In genomic region chr1:109621402-109622101, GRCh38 we compare ENCODE assay signal across 9 cellular contexts. TPM values are rescaled to one million over a fixed set of nuclear protein-coding genes. Genes with fewer than 3 reads are reported as not detected.
DNase-seq lines count a peak whose midpoint lies in the region; TF ChIP-seq lines count a peak whose summit lies in the region.
"Had no signal": no experiment of that assay in that cellular context is flagged by ENCODE, and none has a peak within 500 bp of the region (broad histone marks: within the 10 kb centered on the region; RNA-seq: fewer than 3 reads in every experiment).

No MANE protein-coding gene starts in this region.

- H3F3A ChIP-seq in SU-DHL-6 (ENCODE audit: insufficient read depth): peaks cover 17% of the 10 kb centered on the region

- peaks cover 33 to 85% (median 34%) of the 10 kb centered on the region in 3 donors for H3K4me1 ChIP-seq in esophagus squamous epithelium
- H3K4me1 ChIP-seq in sigmoid colon: peaks cover 0 to 60% (median 45%) of the 10 kb centered on the region in 4 donors

- no peak overlapping the region for H2AFZ ChIP-seq in SU-DHL-6 (ENCODE audit: low read depth, low read length, severe bottlenecking)

- peak overlapping the region; percentile 27 for H3K27ac ChIP-seq in SU-DHL-6 (ENCODE audit: low read depth, low read length)
- H3K27ac ChIP-seq in esophagus squamous epithelium: peak overlapping the region; percentile 78 to 86 (median 83)
- H3K27ac ChIP-seq in sigmoid colon: peak overlapping the region; percentile 75 to 83 (median 80)

- DNase-seq in esophagus squamous epithelium (lab: John Stamatoyannopoulos, UW) (no peak), sigmoid colon (no peak), NCI-H187 (lab: John Stamatoyannopoulos, UW) (no peak), NCI-H1092 treated with DMSO at 0.1 percent for 48 hours (lab: John Stamatoyannopoulos, UW) (no peak)
- DNase-seq in stimulated activated CD4-positive, alpha-beta T cell treated with anti-CD3 and anti-CD28 coated beads, Interleukin-4, amount 100 ng/mL, for 24 hours: no peak
- DNase-seq in stimulated activated CD4-positive, alpha-beta T cell treated with anti-CD3 and anti-CD28 coated beads, Interleukin-12 subunit alpha, Interleukin-12 subunit beta, amount 100 ng/mL, for 4 hours: no peak

- TF ChIP-seq POLR2A in esophagus squamous epithelium (IDR thresholded peaks at IDR 0.05): no peak
- TF ChIP-seq POLR2A in sigmoid colon (IDR thresholded peaks at IDR 0.05): no peak

- H3K36me3 ChIP-seq in SU-DHL-6 (ENCODE audit: low read length) (no peaks in the 10 kb centered on the region), esophagus squamous epithelium (peaks cover 0 to 11% (median under 1%) of the 10 kb centered on the region in 3 donors), sigmoid colon (peaks cover 0 to 5% (median 2%) of the 10 kb centered on the region in 4 donors)

- H3K4me2 ChIP-seq in SU-DHL-6 (ENCODE audit: low read depth, low read length, poor library complexity, severe bottlenecking): peak overlapping the region; percentile 85

- H3K9ac ChIP-seq in SU-DHL-6 (ENCODE audit: low read length): peak overlapping the region; percentile 77

- H3K27me3 ChIP-seq in SU-DHL-6 (ENCODE audit: low read length): no peaks in the 10 kb centered on the region
- no peaks in the 10 kb centered on the region for H3K27me3 ChIP-seq in esophagus squamous epithelium
- no peaks in the 10 kb centered on the region for H3K27me3 ChIP-seq in sigmoid colon

- H4K20me1 ChIP-seq in SU-DHL-6 (ENCODE audit: low read depth, low read length): no peaks in the 10 kb centered on the region

- H3K9me3 ChIP-seq in SU-DHL-6 (ENCODE audit: insufficient read depth, low read length): no peaks in the 10 kb centered on the region
- no peaks in the 10 kb centered on the region for H3K9me3 ChIP-seq in esophagus squamous epithelium
- H3K9me3 ChIP-seq in sigmoid colon: no peaks in the 10 kb centered on the region

- no peak for TF ChIP-seq EP300 in sigmoid colon (IDR thresholded peaks at IDR 0.05)

- H3K9me2 ChIP-seq in SU-DHL-6 (replicated peaks; ENCODE audit: insufficient read depth, low read length): no peaks in the 10 kb centered on the region

- 25 to 35% methylated on average over 7 to 10 of the region's 12 CpGs for WGBS in esophagus squamous epithelium, 2 donors
- 44 to 48% methylated on average over 12 of the region's 12 CpGs for WGBS in sigmoid colon, 2 donors

- peak overlapping the region; percentile 95 for H3K4me3 ChIP-seq in GM08714 (ENCODE audit: low read length)
- H3K4me3 ChIP-seq in SU-DHL-6 (ENCODE audit: insufficient read depth, low read length, poor library complexity, severe bottlenecking): peak overlapping the region; percentile 79
- peak overlapping the region; percentile 52 to 86 (median 63) for H3K4me3 ChIP-seq in esophagus squamous epithelium
- peak overlapping the region; percentile 41 to 73 (median 59) for H3K4me3 ChIP-seq in sigmoid colon

- intact Hi-C loops in esophagus squamous epithelium (cut with DNase I): no loop called here
- intact Hi-C loops in sigmoid colon (cut with DNase I): no loop called here

- no peak for TF ChIP-seq CTCF in SU-DHL-6 (IDR thresholded peaks at IDR 0.05; ENCODE audit: insufficient read depth, low read length, poor library complexity, severe bottlenecking)
- no peak for TF ChIP-seq CTCF in esophagus squamous epithelium (IDR thresholded peaks at IDR 0.05)
- no peak for TF ChIP-seq CTCF in sigmoid colon (IDR thresholded peaks at IDR 0.05)

- H3K79me2 ChIP-seq in SU-DHL-6 (ENCODE audit: insufficient read depth, low read length): peaks cover 25% of the 10 kb centered on the region; the same call in 1 of the 2 replicates

RNA-seq across cellular contexts. Expression of gene AMPD2, which starts 1.9 kb away (rescaled TPM):
- total RNA-seq in esophagus squamous epithelium (10 to 100 TPM; 18.5 to 51.5 (median 24.4) TPM), sigmoid colon (10 to 100 TPM; 19.9 to 47.5 (median 29.4) TPM)
- 10 to 100 TPM in 1 of 3 donors, 1 to 10 TPM in 2; 6.5 to 31.3 (median 6.6) TPM for polyA plus RNA-seq in sigmoid colon

RNA-seq across cellular contexts. Expression of gene GNAT2, which starts 2.1 kb away (rescaled TPM):
- not detected for total RNA-seq in esophagus squamous epithelium
- not detected for total RNA-seq in sigmoid colon
- polyA plus RNA-seq in sigmoid colon: under 1 TPM in 1 of 3 donors, not detected in 2; 0.10 TPM
- total RNA-seq: T-helper 1 cell treated with Interleukin-12 subunit alpha and Interleukin-12 subunit beta and Interleukin-4 antibody, amounts not matched to agents 30 ng/mL and 1 ng/mL, for 36 hours had no signal

RNA-seq across cellular contexts. Expression of gene GSTM4, which starts 34.3 kb away (rescaled TPM):
- total RNA-seq in esophagus squamous epithelium (10 to 100 TPM; 13.5 to 53.5 (median 29.4) TPM), sigmoid colon (10 to 100 TPM; 31.4 to 73.1 (median 44.8) TPM)
- polyA plus RNA-seq in sigmoid colon: 10 to 100 TPM; 47.0 to 69.4 (median 52.3) TPM

RNA-seq across cellular contexts. Expression of gene GSTM2, which starts 46.3 kb away (rescaled TPM):
- total RNA-seq in esophagus squamous epithelium (10 to 100 TPM; 17.8 to 87.9 (median 46.2) TPM), sigmoid colon (100 to 1,000 TPM in 1 of 4 donors, 10 to 100 TPM in 3; 42.5 to 139 (median 60.5) TPM)
- polyA plus RNA-seq in sigmoid colon: 10 to 100 TPM in 2 of 3 donors, 1 to 10 TPM in 1; 4.9 to 22.3 (median 12.6) TPM

Comparison
In these comparisons a context has a peak if more than half of its experiments do, and no peak if none do; other contexts are left out.
1. H3K27ac ChIP-seq: peak in every context shown above with its lines; median percentile 83 in esophagus squamous epithelium; 80 in sigmoid colon; 27 in SU-DHL-6.